ENCODE assay signal across 10 cellular contexts in the genomic region with DNA sequence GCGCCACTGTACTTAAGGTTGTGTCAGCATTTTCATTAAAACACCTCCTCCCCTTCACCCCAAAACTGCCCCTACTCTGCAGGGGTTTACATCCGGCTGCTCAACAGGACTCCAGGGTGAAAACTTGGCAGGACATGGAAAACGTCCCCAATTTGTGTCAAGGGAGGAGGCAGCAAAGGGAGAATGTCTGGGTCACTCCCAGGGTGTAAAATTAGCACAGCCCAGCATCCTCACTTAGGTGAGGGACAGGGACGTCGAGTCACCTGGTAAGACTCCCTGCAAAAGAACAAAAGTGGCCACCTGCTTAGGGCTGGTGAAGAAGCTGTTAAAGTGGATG.
DNase-seq lines count a peak whose midpoint lies in the region; ATAC-seq and TF ChIP-seq lines count a peak whose summit lies in the region.
"Had no signal": no experiment of that assay in that cellular context is flagged by ENCODE, and none has a peak within 500 bp of the region (broad histone marks: within the 10 kb centered on the region; RNA-seq: fewer than 3 reads in every experiment).

No MANE protein-coding gene starts in this region.

- H3K79me2 ChIP-seq in PC-3 (ENCODE audit: low read length) = peaks cover 42% of the 10 kb centered on the region

- no peak for ATAC-seq in PC-3

- peaks cover 90% of the 10 kb centered on the region for H3K4me1 ChIP-seq in CD8-positive, alpha-beta memory T cell (ENCODE audit: insufficient read depth, low read length)
- peaks cover 72% of the 10 kb centered on the region for H3K4me1 ChIP-seq in PC-3 (ENCODE audit: insufficient read depth, low read length)
- H3K4me1 ChIP-seq in endodermal cell (ENCODE audit: control insufficient read depth, insufficient read depth, low read length) = peaks cover 18% of the 10 kb centered on the region
- H3K4me1 ChIP-seq in rectal smooth muscle tissue (ENCODE audit: control insufficient read depth, insufficient read depth, low read length) = peaks cover 89% of the 10 kb centered on the region

- POLR2A ChIA-PET in CD8-positive, alpha-beta memory T cell (lab: Charles Lee) = interaction anchor here (0.7 kb wide), 1 partner anchor 13 kb away, joined by 3 read pairs; no protein-coding TSS in a partner anchor
- POLR2A ChIA-PET in PC-3 (lab: Charles Lee; ENCODE audit: unreplicated experiment) = no interaction called here

- H3K4me3 Mint-ChIP-seq in CD8-positive, alpha-beta memory T cell = peak overlapping the region in 4 of 7 donors; percentile 28 to 65 (median 36)
- no peak overlapping the region for H3K4me3 Mint-ChIP-seq in endodermal cell

- CTCF ChIA-PET in CD8-positive, alpha-beta memory T cell (lab: Charles Lee) = interaction anchor here (0.9 to 2.2 kb wide), 2 partner anchors 11 to 15 kb away, joined by 3 to 6 read pairs; no protein-coding TSS in a partner anchor
- CTCF ChIA-PET in PC-3 (lab: Charles Lee) = no interaction called here

- H3K9me3 ChIP-seq in CD8-positive, alpha-beta memory T cell (ENCODE audit: low read length) = no peaks in the 10 kb centered on the region
- H3K9me3 ChIP-seq in PC-3 (ENCODE audit: low read length) (no peaks in the 10 kb centered on the region), endodermal cell (ENCODE audit: control insufficient read depth, low read length) (no peaks in the 10 kb centered on the region)

- peaks cover 36% of the 10 kb centered on the region for H3K36me3 ChIP-seq in CD8-positive, alpha-beta memory T cell (ENCODE audit: insufficient read depth, low read length)
- H3K36me3 ChIP-seq in PC-3 (ENCODE audit: low read depth, low read length) (peaks cover 17% of the 10 kb centered on the region), endodermal cell (ENCODE audit: control insufficient read depth, insufficient read depth, low read length) (peaks cover 4% of the 10 kb centered on the region), rectal smooth muscle tissue (ENCODE audit: control insufficient read depth, insufficient read depth, low read length) (peaks cover 8% of the 10 kb centered on the region)

- H3K27me3 Mint-ChIP-seq in CD8-positive, alpha-beta memory T cell = no peaks in the 10 kb centered on the region
- H3K27me3 Mint-ChIP-seq in endodermal cell (ENCODE audit: insufficient read depth) = no peaks in the 10 kb centered on the region

- no peak for TF ChIP-seq CTCF in PC-3 (conservative IDR thresholded peaks at IDR 0.05; ENCODE audit: low read depth, low read length)
- TF ChIP-seq CTCF in endodermal cell (conservative IDR thresholded peaks at IDR 0.05) = no peak

- H3K9ac ChIP-seq in PC-3 (ENCODE audit: low read length) = no peak overlapping the region
- H3K9ac ChIP-seq in endodermal cell (ENCODE audit: extremely low read depth, low read length, poor library complexity, severe bottlenecking) = no peak overlapping the region
- no peak overlapping the region for H3K9ac ChIP-seq in rectal smooth muscle tissue (ENCODE audit: low read length)

- no peaks in the 10 kb centered on the region for H4K20me1 ChIP-seq in PC-3 (ENCODE audit: low read length)

- H3K9me2 ChIP-seq in PC-3 (replicated peaks; ENCODE audit: low read length) = no peaks in the 10 kb centered on the region

- H3F3A ChIP-seq in PC-3 (ENCODE audit: low read length, unreplicated experiment) = peaks cover 13% of the 10 kb centered on the region

- peaks cover 8 to 93% (median 26%) of the 10 kb centered on the region in 3 donors for H3K36me3 Mint-ChIP-seq in CD8-positive, alpha-beta memory T cell
- H3K36me3 Mint-ChIP-seq in endodermal cell (ENCODE audit: low read depth) = peaks cover 32% of the 10 kb centered on the region

- BruUV-seq in PC-3 (replicated peaks; lab: Mats Ljungman, UMichigan) = no TSS peak

- H3K27ac Mint-ChIP-seq in CD8-positive, alpha-beta memory T cell = peak overlapping the region; percentile 81 to 91 (median 88)
- no peak overlapping the region for H3K27ac Mint-ChIP-seq in endodermal cell

- no peak overlapping the region for H3K27ac ChIP-seq in CD8-positive, alpha-beta memory T cell (ENCODE audit: low read depth, low read length)
- H3K27ac ChIP-seq in PC-3 (ENCODE audit: low read length) = peak overlapping the region; percentile 91
- H3K27ac ChIP-seq in endodermal cell (ENCODE audit: low read depth, low read length) = peak overlapping the region; percentile 81
- peak overlapping the region; percentile 83 for H3K27ac ChIP-seq in rectal smooth muscle tissue (ENCODE audit: low read depth, low read length)

- no peaks in the 10 kb centered on the region for H3K9me3 Mint-ChIP-seq in CD8-positive, alpha-beta memory T cell
- no peaks in the 10 kb centered on the region for H3K9me3 Mint-ChIP-seq in endodermal cell

- H3K4me1 Mint-ChIP-seq in CD8-positive, alpha-beta memory T cell = peaks cover 0 to 97% (median 87%) of the 10 kb centered on the region in 3 donors
- H3K4me1 Mint-ChIP-seq in endodermal cell = peaks cover 75% of the 10 kb centered on the region

- no peak overlapping the region for H2AFZ ChIP-seq in PC-3 (ENCODE audit: low read length)

- intact Hi-C loops in PC-3 (cut with micrococcal nuclease) = no loop called here

- no peaks in the 10 kb centered on the region for H3K27me3 ChIP-seq in CD8-positive, alpha-beta memory T cell (ENCODE audit: insufficient read depth, low read length, poor library complexity, severe bottlenecking)
- H3K27me3 ChIP-seq in PC-3 (ENCODE audit: low read length) (no peaks in the 10 kb centered on the region), endodermal cell (ENCODE audit: control insufficient read depth, insufficient read depth, low read length, poor library complexity, severe bottlenecking) (no peaks in the 10 kb centered on the region), rectal smooth muscle tissue (ENCODE audit: control insufficient read depth, insufficient read depth, low read length) (no peaks in the 10 kb centered on the region)

- H3K4me3 ChIP-seq in CD8-positive, alpha-beta memory T cell (ENCODE audit: low read length) = no peak overlapping the region
- no peak overlapping the region for H3K4me3 ChIP-seq in PC-3 (ENCODE audit: low read length)
- H3K4me3 ChIP-seq in endodermal cell (ENCODE audit: low read length) = no peak overlapping the region
- no peak overlapping the region for H3K4me3 ChIP-seq in rectal smooth muscle tissue (ENCODE audit: low read length)

- H3K4me2 ChIP-seq in PC-3 (ENCODE audit: low read length) = peak overlapping the region; percentile 72

- 53 to 68% methylated on average over 4 to 5 of the region's 5 CpGs for WGBS in endodermal cell (ENCODE audit: insufficient coverage in 1 of 2, insufficient read length in 1 of 2), 2 experiments

- DNase-seq in CD8-positive, alpha-beta memory T cell = no peak
- DNase-seq in PC-3 (no peak), endodermal cell (no peak), HuH-7.5 (ENCODE audit: low spot score) (no peak), NCI-H2171 (lab: John Stamatoyannopoulos, UW) (no peak), NCI-H510A treated with DMSO at 0.1 percent for 48 hours (lab: John Stamatoyannopoulos, UW) (no peak), midbrain (lab: John Stamatoyannopoulos, UW) (no peak)
- DNase-seq: HCEC 1CT, NCI-H1417 treated with DMSO at 0.1 percent for 48 hours had no signal
